ENCODE assay signal across 22 cellular contexts in the genomic region with DNA sequence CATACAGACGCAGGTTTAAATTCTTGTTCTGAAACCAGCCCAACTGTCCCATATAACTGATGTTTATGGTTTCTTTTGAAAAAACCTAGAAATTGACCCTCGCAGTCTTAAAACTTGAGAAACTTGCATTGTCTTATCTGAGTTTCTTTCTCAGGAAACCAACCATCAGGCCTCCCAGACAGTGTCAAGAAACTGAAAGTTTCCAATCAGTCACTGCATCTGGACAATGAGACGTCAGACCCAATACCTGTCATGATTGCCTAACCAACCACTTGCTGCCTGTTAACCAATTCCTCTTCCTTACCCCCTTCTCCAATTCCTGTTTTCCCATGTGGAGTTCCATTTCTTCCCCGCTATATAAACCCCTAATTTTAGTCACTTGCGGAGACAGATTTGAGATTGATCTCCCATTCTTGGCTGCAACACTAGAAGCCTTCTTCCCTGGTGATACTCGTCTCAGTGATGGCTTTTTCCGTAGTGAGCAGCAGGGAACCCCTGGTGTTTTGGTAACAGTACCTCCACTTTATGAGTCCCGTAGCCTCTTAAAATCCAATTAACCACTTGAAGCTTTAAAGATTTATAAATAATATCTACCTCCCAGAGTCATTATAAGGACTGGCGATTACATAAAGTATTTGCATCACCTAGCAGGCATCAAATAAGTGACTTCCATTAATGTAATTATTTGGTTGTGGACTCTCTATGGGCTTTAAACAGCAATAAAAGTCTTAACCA. TPM values are rescaled to one million over a fixed set of nuclear protein-coding genes. Genes with fewer than 3 reads are reported as not detected.
DNase-seq lines count a peak whose midpoint lies in the region; ATAC-seq and TF ChIP-seq lines count a peak whose summit lies in the region.
"Had no signal": no experiment of that assay in that cellular context is flagged by ENCODE, and none has a peak within 500 bp of the region (broad histone marks: within the 10 kb centered on the region; RNA-seq: fewer than 3 reads in every experiment).

No MANE protein-coding gene starts in this region.

- H3K27ac ChIP-seq in HEK293 (ENCODE audit: extremely low read depth, low read depth, low read length) = no peak overlapping the region
- H3K27ac ChIP-seq: heart right ventricle, Peyer's patch, tibial artery had no signal

- H3K36me3 Mint-ChIP-seq in activated T-helper 2 cell treated with anti-CD3 and anti-CD28 coated beads, Interferon-gamma antibody, Interleukin-2, Interleukin-4, amounts not matched to agents 10 μg/mL and 5 μg/mL and 100 μg/mL, durations not matched to agents 14 hours and 24 hours and 36 hours (ENCODE audit: low read depth) = no peaks in the 10 kb centered on the region
- H3K36me3 Mint-ChIP-seq in HFFc6 (ENCODE audit: low read depth) = no peaks in the 10 kb centered on the region
- H3K36me3 Mint-ChIP-seq: activated naive CD8-positive, alpha-beta T cell treated with anti-CD3 and anti-CD28 coated beads, Interleukin-2, amount 10 ng/mL, durations not matched to agents 7 days and 5 days; CD4-positive, alpha-beta memory T cell; naive B cell had no signal

- no peaks in the 10 kb centered on the region for H3K36me3 ChIP-seq in HEK293 (ENCODE audit: control insufficient read depth in 2 of 2, insufficient read depth in 1 of 2, low read length in 2 of 2)
- H3K36me3 ChIP-seq: heart right ventricle, Peyer's patch, tibial artery had no signal

- POLR2A ChIA-PET in HEK293 (lab: Yijun Ruan, JAX) = interaction anchor here (0.5 kb wide), 1 partner anchor 47 kb away, joined by 3 read pairs; no protein-coding TSS in a partner anchor

- DNase-seq in NCI-H1417 treated with DMSO at 0.1 percent for 48 hours (lab: John Stamatoyannopoulos, UW) (peak; percentile 87), NCI-H524 (lab: John Stamatoyannopoulos, UW) (peak; percentile 76 to 92), GF-D8 (lab: John Stamatoyannopoulos, UW) (no peak), globus pallidus (ENCODE audit: low spot score) (no peak), HFFc6 (no peak)
- no peak for DNase-seq in activated T-helper 2 cell treated with anti-CD3 and anti-CD28 coated beads, Interferon-gamma antibody, Interleukin-2, Interleukin-4, amounts not matched to agents 10 μg/mL and 5 μg/mL and 100 μg/mL, durations not matched to agents 14 hours and 24 hours and 36 hours (ENCODE audit: low spot score)
- DNase-seq: activated CD4-positive, alpha-beta T cell treated with anti-CD3 and anti-CD28 coated beads, Interleukin-2, amount 10 ng/mL, durations not matched to agents 7 days and 5 days; activated naive CD8-positive, alpha-beta T cell treated with anti-CD3 and anti-CD28 coated beads, Interleukin-2, amount 10 ng/mL, durations not matched to agents 7 days and 5 days; CD4-positive, alpha-beta memory T cell; heart right ventricle; naive B cell; NCI-H187; NK-92 treated with Interleukin-12 subunit alpha and Interleukin-12 subunit beta, amount 100 ng/mL, for 24 hours; occipital lobe; Peyer's patch; stimulated activated CD4-positive, alpha-beta T cell treated with anti-CD3 and anti-CD28 coated beads, Interleukin-4, amount 100 ng/mL, for 24 hours; stimulated activated naive CD8-positive, alpha-beta T cell treated with anti-CD3 and anti-CD28 coated beads, Interleukin-15, amount 100 ng/mL, for 72 hours; tibial artery had no signal

- intact Hi-C loops in activated T-helper 2 cell treated with anti-CD3 and anti-CD28 coated beads, Interferon-gamma antibody, Interleukin-2, Interleukin-4, amounts not matched to agents 10 μg/mL and 5 μg/mL and 100 μg/mL, durations not matched to agents 14 hours and 24 hours and 36 hours (cut with micrococcal nuclease) = no loop called here

- no peaks in the 10 kb centered on the region for H3K9me3 ChIP-seq in HEK293 (ENCODE audit: control insufficient read depth, insufficient read depth, low read depth, low read length)
- H3K9me3 ChIP-seq: heart right ventricle, Peyer's patch, tibial artery had no signal

- no peak overlapping the region for H3K4me3 ChIP-seq in HEK293 (ENCODE audit: low read depth, low read length)
- H3K4me3 ChIP-seq: heart right ventricle, Peyer's patch, tibial artery had no signal

- H3K27me3 Mint-ChIP-seq in activated T-helper 2 cell treated with anti-CD3 and anti-CD28 coated beads, Interferon-gamma antibody, Interleukin-2, Interleukin-4, amounts not matched to agents 10 μg/mL and 5 μg/mL and 100 μg/mL, durations not matched to agents 14 hours and 24 hours and 36 hours (ENCODE audit: low read depth) = no peaks in the 10 kb centered on the region
- H3K27me3 Mint-ChIP-seq in HFFc6 (ENCODE audit: insufficient read depth) = no peaks in the 10 kb centered on the region
- H3K27me3 Mint-ChIP-seq: activated CD4-positive, alpha-beta T cell treated with anti-CD3 and anti-CD28 coated beads, Interleukin-2, amount 10 ng/mL, durations not matched to agents 7 days and 5 days; activated T-helper 17 cell treated with anti-CD3 and anti-CD28 coated beads, Interleukin-2, amount 50 U/mL, for 72 hours; naive B cell had no signal

- peak overlapping the region; percentile 18 for H3K27ac Mint-ChIP-seq in activated T-helper 2 cell treated with anti-CD3 and anti-CD28 coated beads, Interferon-gamma antibody, Interleukin-2, Interleukin-4, amounts not matched to agents 10 μg/mL and 5 μg/mL and 100 μg/mL, durations not matched to agents 14 hours and 24 hours and 36 hours
- H3K27ac Mint-ChIP-seq in HFFc6 = no peak overlapping the region
- H3K27ac Mint-ChIP-seq: activated CD4-positive, alpha-beta T cell treated with anti-CD3 and anti-CD28 coated beads, Interleukin-2, amount 10 ng/mL, durations not matched to agents 7 days and 5 days; activated naive CD8-positive, alpha-beta T cell treated with anti-CD3 and anti-CD28 coated beads, Interleukin-2, amount 10 ng/mL, durations not matched to agents 7 days and 5 days; activated T-helper 17 cell treated with anti-CD3 and anti-CD28 coated beads, Interleukin-2, amount 50 U/mL, for 72 hours; CD4-positive, alpha-beta memory T cell; naive B cell; stimulated activated naive CD8-positive, alpha-beta T cell treated with anti-CD3 and anti-CD28 coated beads, Interleukin-15, amount 100 ng/mL, for 72 hours had no signal

- no peaks in the 10 kb centered on the region for H3K4me1 ChIP-seq in HEK293 (ENCODE audit: control insufficient read depth, insufficient read depth, low read length)
- H3K4me1 ChIP-seq: Peyer's patch had no signal

- H3K4me3 Mint-ChIP-seq in activated T-helper 2 cell treated with anti-CD3 and anti-CD28 coated beads, Interferon-gamma antibody, Interleukin-2, Interleukin-4, amounts not matched to agents 10 μg/mL and 5 μg/mL and 100 μg/mL, durations not matched to agents 14 hours and 24 hours and 36 hours (ENCODE audit: low read depth) = no peak overlapping the region
- H3K4me3 Mint-ChIP-seq in HFFc6 = no peak overlapping the region
- H3K4me3 Mint-ChIP-seq: activated CD4-positive, alpha-beta T cell treated with anti-CD3 and anti-CD28 coated beads, Interleukin-2, amount 10 ng/mL, durations not matched to agents 7 days and 5 days; activated naive CD8-positive, alpha-beta T cell treated with anti-CD3 and anti-CD28 coated beads, Interleukin-2, amount 10 ng/mL, durations not matched to agents 7 days and 5 days; activated T-helper 17 cell treated with anti-CD3 and anti-CD28 coated beads, Interleukin-2, amount 50 U/mL, for 72 hours; CD4-positive, alpha-beta memory T cell; central memory CD8-positive, alpha-beta T cell; naive B cell; stimulated activated naive CD8-positive, alpha-beta T cell treated with anti-CD3 and anti-CD28 coated beads, Interleukin-15, amount 100 ng/mL, for 72 hours had no signal

- peaks cover 8% of the 10 kb centered on the region for H3K9me3 Mint-ChIP-seq in activated T-helper 2 cell treated with anti-CD3 and anti-CD28 coated beads, Interferon-gamma antibody, Interleukin-2, Interleukin-4, amounts not matched to agents 10 μg/mL and 5 μg/mL and 100 μg/mL, durations not matched to agents 14 hours and 24 hours and 36 hours
- no peaks in the 10 kb centered on the region for H3K9me3 Mint-ChIP-seq in HFFc6
- H3K9me3 Mint-ChIP-seq: activated CD4-positive, alpha-beta T cell treated with anti-CD3 and anti-CD28 coated beads, Interleukin-2, amount 10 ng/mL, durations not matched to agents 7 days and 5 days; activated T-helper 17 cell treated with anti-CD3 and anti-CD28 coated beads, Interleukin-2, amount 50 U/mL, for 72 hours; central memory CD8-positive, alpha-beta T cell; naive B cell had no signal

- TF ChIP-seq CTCF in HEK293 (tag by site-specific recombination; IDR thresholded peaks at IDR 0.05) = no peak
- no peak for TF ChIP-seq CTCF in HFFc6 (IDR thresholded peaks at IDR 0.05)

- CTCF ChIA-PET in HEK293 (lab: Yijun Ruan, JAX) = interaction anchor here (0.5 to 0.7 kb wide), 3 partner anchors 119 to 272 kb away, joined by 3 to 4 read pairs (median 4); no protein-coding TSS in a partner anchor

- ATAC-seq in HG03439 (IDR thresholded peaks at IDR 0.05; ENCODE audit: unreplicated experiment) = no peak
- ATAC-seq: activated T-helper 17 cell treated with anti-CD3 and anti-CD28 coated beads, Interleukin-2, amount 50 U/mL, for 72 hours; heart right ventricle; stimulated activated naive CD8-positive, alpha-beta T cell treated with anti-CD3 and anti-CD28 coated beads, Interleukin-15, amount 100 ng/mL, for 72 hours had no signal

- H3K4me1 Mint-ChIP-seq in activated T-helper 2 cell treated with anti-CD3 and anti-CD28 coated beads, Interferon-gamma antibody, Interleukin-2, Interleukin-4, amounts not matched to agents 10 μg/mL and 5 μg/mL and 100 μg/mL, durations not matched to agents 14 hours and 24 hours and 36 hours (ENCODE audit: low read depth) = peaks cover 21% of the 10 kb centered on the region
- peaks cover 16% of the 10 kb centered on the region for H3K4me1 Mint-ChIP-seq in HFFc6 (ENCODE audit: low read depth)
- H3K4me1 Mint-ChIP-seq: activated CD4-positive, alpha-beta T cell treated with anti-CD3 and anti-CD28 coated beads, Interleukin-2, amount 10 ng/mL, durations not matched to agents 7 days and 5 days; activated naive CD8-positive, alpha-beta T cell treated with anti-CD3 and anti-CD28 coated beads, Interleukin-2, amount 10 ng/mL, durations not matched to agents 7 days and 5 days; activated T-helper 17 cell treated with anti-CD3 and anti-CD28 coated beads, Interleukin-2, amount 50 U/mL, for 72 hours; CD4-positive, alpha-beta memory T cell; central memory CD8-positive, alpha-beta T cell; naive B cell had no signal

TF ChIP-seq in HEK293, 187 proteins besides CTCF, POLR2A, EP300 and RAD21 (continues in another document):
- peak; percentile 19; the same call in 1 of the 2 replicates for TF ChIP-seq ZNF561 (tag by site-specific recombination; IDR thresholded peaks at IDR 0.05; ENCODE audit: borderline replicate concordance)
- TF ChIP-seq ZNF664 (tag by site-specific recombination; IDR thresholded peaks at IDR 0.05) = no peak
- TF ChIP-seq FEZF1 (tag by site-specific recombination; IDR thresholded peaks at IDR 0.05) = peak; percentile 86

RNA-seq across cellular contexts. Expression of a gene that starts 49.3 kb away (rescaled TPM):
- 4.5 and 5.0 TPM in 2 replicates for total RNA-seq in activated T-helper 2 cell treated with anti-CD3 and anti-CD28 coated beads, Interferon-gamma antibody, Interleukin-2, Interleukin-4, amounts not matched to agents 10 μg/mL and 5 μg/mL and 100 μg/mL, durations not matched to agents 14 hours and 24 hours and 36 hours
- 1 to 10 TPM; 1.4 to 2.5 (median 2.1) TPM for total RNA-seq in HFFc6 (2021; fragmentation: NEBNext Ultra II Directional; extraction: Animal tissue kit (Norgen Biotek cat#: 25700))

Comparison
In these comparisons a context has a peak if more than half of its experiments do, and no peak if none do; other contexts are left out.
1. DNase-seq: peak in NCI-H1417 treated with DMSO at 0.1 percent for 48 hours (single experiment) and NCI-H524 (2 of 2); none in activated T-helper 2 cell treated with anti-CD3 and anti-CD28 coated beads, Interferon-gamma antibody, Interleukin-2, Interleukin-4, amounts not matched to agents 10 μg/mL and 5 μg/mL and 100 μg/mL, durations not matched to agents 14 hours and 24 hours and 36 hours (single experiment), GF-D8 (single experiment), globus pallidus (single experiment) and HFFc6 (single experiment).